ENCODE assay signal across 8 cellular contexts in genomic region chr11:63917685-63918523, GRCh38. TPM values are rescaled to one million over a fixed set of nuclear protein-coding genes. Genes with fewer than 3 reads are reported as not detected.
DNase-seq lines count a peak whose midpoint lies in the region; ATAC-seq, FAIRE-seq and TF ChIP-seq lines count a peak whose summit lies in the region.

No MANE protein-coding gene starts in this region.

- no peak for FAIRE-seq in endothelial cell of umbilical vein (lab: Jason Lieb, UNC)

- no peaks in the 10 kb centered on the region for H3K9me3 ChIP-seq in endothelial cell of umbilical vein (replicated peaks; ENCODE audit: control insufficient read depth, insufficient read depth, low read length)
- H3K9me3 ChIP-seq in mucosa of descending colon = no peaks in the 10 kb centered on the region
- H3K9me3 ChIP-seq in upper lobe of right lung = no peaks in the 10 kb centered on the region

- H3K9me3 Mint-ChIP-seq in activated B cell treated with CpG ODN at 0.5 μM for 24 hours = no peaks in the 10 kb centered on the region

- TF ChIP-seq CTCF in activated B cell treated with CpG ODN at 0.5 μM for 24 hours (IDR thresholded peaks at IDR 0.05) (no peak), endothelial cell of umbilical vein (IDR thresholded peaks at IDR 0.05; ENCODE audit: extremely low read depth in 1 of 2, insufficient read depth in 1 of 2, low read depth in 1 of 2, low read length in 2 of 2) (no peak), mucosa of descending colon (IDR thresholded peaks at IDR 0.05) (no peak), upper lobe of right lung (IDR thresholded peaks at IDR 0.05) (no peak)

- intact Hi-C loops in activated B cell treated with CpG ODN at 0.5 μM for 24 hours (cut with micrococcal nuclease) = loop anchor here (1.0 to 2.0 kb wide), 3 partner anchors 21 to 150 kb away; partner anchors contain the start of genes NAA40 and ZFTA
- intact Hi-C loops in endothelial cell of umbilical vein (cut with micrococcal nuclease) = loop anchor here (2.0 to 5.0 kb wide), 2 partner anchors 21 to 229 kb away; partner anchors contain the start of gene NAA40
- intact Hi-C loops in mucosa of descending colon (cut with DNase I, micrococcal nuclease) = no loop called here
- intact Hi-C loops in upper lobe of right lung (cut with DNase I) = no loop called here

- no peak overlapping the region for H3K27ac ChIP-seq in endothelial cell of umbilical vein (ENCODE audit: insufficient read depth, low read depth, low read length)
- H3K27ac ChIP-seq in upper lobe of right lung = peak overlapping the region; percentile 51

- no peak overlapping the region for H3K27ac Mint-ChIP-seq in activated B cell treated with CpG ODN at 0.5 μM for 24 hours

- TF ChIP-seq POLR2A in endothelial cell of umbilical vein (IDR thresholded peaks at IDR 0.05; ENCODE audit: low read depth, low read length) = no peak
- no peak for TF ChIP-seq POLR2A in GM18505 (IDR thresholded peaks at IDR 0.05; ENCODE audit: borderline replicate concordance, extremely low read depth, insufficient read depth, insufficient read length)

- H3K9ac ChIP-seq in endothelial cell of umbilical vein (replicated peaks; ENCODE audit: extremely low read depth, insufficient read depth, low read length) = no peak overlapping the region

- H3K27me3 ChIP-seq in endothelial cell of umbilical vein (ENCODE audit: control insufficient read depth in 2 of 2, insufficient read depth in 2 of 2, low read length in 2 of 2) = peaks cover 0 to 4% of the 10 kb centered on the region in 2 experiments
- no peaks in the 10 kb centered on the region for H3K27me3 ChIP-seq in upper lobe of right lung

- peaks cover 2% of the 10 kb centered on the region for H3K27me3 Mint-ChIP-seq in activated B cell treated with CpG ODN at 0.5 μM for 24 hours

- no peaks in the 10 kb centered on the region for H3K36me3 Mint-ChIP-seq in activated B cell treated with CpG ODN at 0.5 μM for 24 hours (ENCODE audit: low read depth)

- dilution Hi-C loops in endothelial cell of umbilical vein (cut with MboI; ENCODE audit: extremely low pct_ligation_motif_present, low sequenced_read_pairs) = no loop called here

- H2AFZ ChIP-seq in endothelial cell of umbilical vein (ENCODE audit: low read depth, low read length) = peak overlapping the region; percentile 92

- DNase-seq in GM03348 (ENCODE audit: low spot score) = peak; percentile 74
- peak; percentile 61 for DNase-seq in NCI-H2029 (lab: John Stamatoyannopoulos, UW)
- DNase-seq in activated B cell treated with CpG ODN at 0.5 μM for 24 hours = no peak
- no peak for DNase-seq in endothelial cell of umbilical vein (ENCODE audit: low read depth, low spot score)
- DNase-seq in mucosa of descending colon = peak; percentile 68 to 87 (median 82)
- no peak for DNase-seq in upper lobe of right lung

- H3K4me1 Mint-ChIP-seq in activated B cell treated with CpG ODN at 0.5 μM for 24 hours = peaks cover 19% of the 10 kb centered on the region

- CTCF ChIA-PET in activated B cell treated with CpG ODN at 0.5 μM for 24 hours (lab: Charles Lee) (interaction anchor here (1.5 kb wide), 1 partner anchor 81 kb away, joined by 7 read pairs; no protein-coding TSS in a partner anchor), endothelial cell of umbilical vein (lab: Charles Lee) (interaction anchor here (1.0 to 2.3 kb wide), 11 partner anchors 11 to 151 kb away, joined by 3 to 16 read pairs (median 5); partner anchors contain the start of genes MARK2, NAA40 and ZFTA)

- H4K20me1 ChIP-seq in endothelial cell of umbilical vein (replicated peaks; ENCODE audit: control insufficient read depth, extremely low read depth, insufficient read depth, low read length) = no peaks in the 10 kb centered on the region

- H3K79me2 ChIP-seq in endothelial cell of umbilical vein (ENCODE audit: control insufficient read depth, insufficient read depth, low read length) = no peaks in the 10 kb centered on the region

- ATAC-seq in activated B cell treated with CpG ODN at 0.5 μM for 24 hours (ENCODE audit: low read depth) = peak; percentile 33
- ATAC-seq in mucosa of descending colon = peak; percentile 36
- ATAC-seq in upper lobe of right lung = peak; percentile 31
- no peak for ATAC-seq in GM18498 (IDR thresholded peaks at IDR 0.05; ENCODE audit: unreplicated experiment)
- no peak for ATAC-seq in GM18505 (IDR thresholded peaks at IDR 0.05; ENCODE audit: unreplicated experiment)

- H3K4me2 ChIP-seq in endothelial cell of umbilical vein (ENCODE audit: insufficient read depth, low read length) = peak overlapping the region; percentile 71

- POLR2A ChIA-PET in activated B cell treated with CpG ODN at 0.5 μM for 24 hours (lab: Charles Lee) = interaction anchor here (1.0 to 1.5 kb wide), 3 partner anchors 30 to 79 kb away, joined by 4 read pairs; partner anchors contain the start of gene MARK2
- POLR2A ChIA-PET in endothelial cell of umbilical vein (lab: Charles Lee) = no interaction called here

- H3K36me3 ChIP-seq in endothelial cell of umbilical vein (ENCODE audit: control insufficient read depth in 2 of 2, extremely low read depth in 1 of 2, insufficient read depth in 2 of 2, low read length in 2 of 2) (no peaks in the 10 kb centered on the region), mucosa of descending colon (ENCODE audit: low read depth) (no peaks in the 10 kb centered on the region), upper lobe of right lung (no peaks in the 10 kb centered on the region)

- H3K9me1 ChIP-seq in endothelial cell of umbilical vein (replicated peaks; ENCODE audit: control insufficient read depth, extremely low read depth, insufficient read depth, low read length) = no peaks in the 10 kb centered on the region

- BruUV-seq in endothelial cell of umbilical vein (replicated peaks; lab: Mats Ljungman, UMichigan) = no TSS peak

- peak overlapping the region; percentile 77 for H3K4me3 Mint-ChIP-seq in activated B cell treated with CpG ODN at 0.5 μM for 24 hours

- H3K4me3 ChIP-seq in endothelial cell of umbilical vein (replicated peaks in 1 of 3; ENCODE audit: insufficient read depth in 1 of 3, low read depth in 1 of 3, low read length in 3 of 3) (peak overlapping the region; percentile 18 to 34 (median 25)), mucosa of descending colon (no peak overlapping the region), upper lobe of right lung (peak overlapping the region; percentile 50)

- peaks cover 7% of the 10 kb centered on the region for H3K4me1 ChIP-seq in endothelial cell of umbilical vein (ENCODE audit: control insufficient read depth, extremely low read depth, insufficient read depth, low read length)
- peaks cover 39% of the 10 kb centered on the region for H3K4me1 ChIP-seq in mucosa of descending colon (ENCODE audit: low read depth)
- peaks cover 44% of the 10 kb centered on the region for H3K4me1 ChIP-seq in upper lobe of right lung

TF ChIP-seq in endothelial cell of umbilical vein, 7 proteins besides CTCF, POLR2A, EP300 and RAD21 (continues in another document):
- TF ChIP-seq FOS (IDR thresholded peaks at IDR 0.05; ENCODE audit: borderline replicate concordance, insufficient read depth, low read length) = no peak
- TF ChIP-seq GATA2 (IDR thresholded peaks at IDR 0.05; ENCODE audit: insufficient read depth, insufficient read length, low read depth, low read length) = no peak
- TF ChIP-seq MYC (IDR thresholded peaks at IDR 0.05; ENCODE audit: low read depth, low read length) = no peak
- no peak for TF ChIP-seq EZH2 (IDR thresholded peaks at IDR 0.05; ENCODE audit: borderline replicate concordance, low read depth, low read length, severe bottlenecking)
- TF ChIP-seq MAX (IDR thresholded peaks at IDR 0.05; ENCODE audit: insufficient read depth, insufficient read length) = no peak

RNA-seq across cellular contexts. Expression of gene RCOR2, which starts 0.9 kb away (rescaled TPM):
- total RNA-seq in activated B cell treated with CpG ODN at 0.5 μM for 24 hours (not detected in 2 replicates), endothelial cell of umbilical vein (0.13 and 1.7 TPM in 2 replicates), mucosa of descending colon (1 to 10 TPM; 1.2 to 3.7 (median 1.6) TPM), upper lobe of right lung (0.69 TPM)
- 0.43 and 0.63 TPM in 2 replicates for polyA plus RNA-seq in endothelial cell of umbilical vein
- 0.45 and 0.59 TPM in 2 replicates for polyA plus RNA-seq in endothelial cell of umbilical vein (2011; cell fraction: cytosol; rRNA removed)
- polyA plus RNA-seq in endothelial cell of umbilical vein (2011; cell fraction: nucleus; rRNA removed) = 0.59 and 0.66 TPM in 2 replicates
- 0.28 and 0.30 TPM in 2 replicates for polyA plus RNA-seq in endothelial cell of umbilical vein (2012)
- 0.36 and 0.70 TPM in 2 replicates for polyA minus RNA-seq in endothelial cell of umbilical vein
- polyA minus RNA-seq in endothelial cell of umbilical vein (2011; cell fraction: cytosol; rRNA and poly(A)+ RNA removed) = 1.3 TPM
- 0.24 TPM in 1 of 2 replicates, not detected in the other for polyA minus RNA-seq in endothelial cell of umbilical vein (2011; cell fraction: nucleus; rRNA and poly(A)+ RNA removed)

RNA-seq across cellular contexts. Expression of gene NAA40, which starts 20.9 kb away (rescaled TPM):
- total RNA-seq in activated B cell treated with CpG ODN at 0.5 μM for 24 hours (28.0 and 28.6 TPM in 2 replicates), endothelial cell of umbilical vein (30.9 and 32.3 TPM in 2 replicates), mucosa of descending colon (10 to 100 TPM; 18.7 to 43.6 (median 23.4) TPM), upper lobe of right lung (15.7 TPM)
- 22.8 and 28.5 TPM in 2 replicates for polyA plus RNA-seq in endothelial cell of umbilical vein
- 23.3 and 27.4 TPM in 2 replicates for polyA plus RNA-seq in endothelial cell of umbilical vein (2011; cell fraction: cytosol; rRNA removed)
- polyA plus RNA-seq in endothelial cell of umbilical vein (2011; cell fraction: nucleus; rRNA removed) = 114 and 117 TPM in 2 replicates
- polyA plus RNA-seq in endothelial cell of umbilical vein (2012) = 23.2 and 25.1 TPM in 2 replicates
- polyA minus RNA-seq in endothelial cell of umbilical vein = 22.0 and 29.8 TPM in 2 replicates
- polyA minus RNA-seq in endothelial cell of umbilical vein (2011; cell fraction: cytosol; rRNA and poly(A)+ RNA removed) = 7.1 TPM
- polyA minus RNA-seq in endothelial cell of umbilical vein (2011; cell fraction: nucleus; rRNA and poly(A)+ RNA removed) = 23.6 and 27.4 TPM in 2 replicates

RNA-seq across cellular contexts. Expression of gene COX8A, which starts 56.5 kb away (rescaled TPM):
- total RNA-seq in activated B cell treated with CpG ODN at 0.5 μM for 24 hours = 182 and 217 TPM in 2 replicates
- 307 and 339 TPM in 2 replicates for total RNA-seq in endothelial cell of umbilical vein
- 930 and 1,340 TPM in 2 replicates for polyA plus RNA-seq in endothelial cell of umbilical vein
- polyA plus RNA-seq in endothelial cell of umbilical vein (2011; cell fraction: cytosol; rRNA removed) = 519 and 619 TPM in 2 replicates
- 138 and 192 TPM in 2 replicates for polyA plus RNA-seq in endothelial cell of umbilical vein (2011; cell fraction: nucleus; rRNA removed)
- polyA plus RNA-seq in endothelial cell of umbilical vein (2012) = 412 and 424 TPM in 2 replicates
- polyA minus RNA-seq in endothelial cell of umbilical vein = 163 and 178 TPM in 2 replicates
- polyA minus RNA-seq in endothelial cell of umbilical vein (2011; cell fraction: cytosol; rRNA and poly(A)+ RNA removed) = 386 TPM
- polyA minus RNA-seq in endothelial cell of umbilical vein (2011; cell fraction: nucleus; rRNA and poly(A)+ RNA removed) = 34.2 and 36.7 TPM in 2 replicates
- total RNA-seq in mucosa of descending colon = 100 to 1,000 TPM; 412 to 707 (median 630) TPM
- 199 TPM for total RNA-seq in upper lobe of right lung

Comparison
In these comparisons a context has a peak if more than half of its experiments do, and no peak if none do; other contexts are left out.
1. DNase-seq: peak in GM03348 (single experiment), NCI-H2029 (single experiment) and mucosa of descending colon (3 of 3); none in activated B cell treated with CpG ODN at 0.5 μM for 24 hours (single experiment), endothelial cell of umbilical vein (single experiment) and upper lobe of right lung (single experiment).
2. ATAC-seq: peak in activated B cell treated with CpG ODN at 0.5 μM for 24 hours (single experiment), mucosa of descending colon (single experiment) and upper lobe of right lung (single experiment); none in GM18498 (single experiment) and GM18505 (single experiment).
3. intact Hi-C loops: an anchor here in activated B cell treated with CpG ODN at 0.5 μM for 24 hours (1.0 to 2.0 kb wide) and endothelial cell of umbilical vein (2.0 to 5.0 kb wide); none called in mucosa of descending colon and upper lobe of right lung.